Comparison of ENCODE assay signal across 13 cellular contexts in the genomic region with DNA sequence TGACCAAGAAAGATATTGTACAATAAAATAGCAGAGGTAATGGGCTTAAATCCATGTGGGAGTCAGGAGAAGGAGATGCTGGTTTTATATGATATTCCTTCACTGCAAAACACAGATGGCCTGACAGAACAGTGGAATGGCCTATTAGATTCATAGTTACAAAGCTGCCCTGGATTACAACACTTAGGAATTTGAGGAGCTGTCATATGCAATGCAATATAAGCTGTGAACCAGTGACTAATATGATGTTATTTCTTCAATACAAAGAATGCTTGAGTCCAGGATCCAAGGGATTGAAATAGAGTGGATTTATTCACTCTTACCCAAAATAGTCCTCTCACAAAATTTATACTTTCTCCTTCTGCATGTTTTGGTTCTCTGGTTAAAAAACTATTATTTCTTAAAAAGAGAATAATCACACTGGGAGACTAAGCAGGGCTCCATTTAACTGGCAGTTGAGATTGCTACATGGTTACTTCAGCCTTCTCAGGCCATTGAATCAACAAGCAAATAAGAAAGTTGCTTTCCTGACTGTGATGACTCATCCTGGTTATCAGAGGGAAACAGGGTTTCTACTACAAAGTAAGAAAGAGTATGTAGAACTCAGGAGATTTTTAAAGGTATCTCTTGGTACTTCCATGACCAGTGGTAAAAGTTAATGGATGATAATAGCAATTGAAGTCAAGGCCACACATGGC.
DNase-seq lines count a peak whose midpoint lies in the region; ATAC-seq, FAIRE-seq and TF ChIP-seq lines count a peak whose summit lies in the region.
"Had no signal": no experiment of that assay in that cellular context is flagged by ENCODE, and none has a peak within 500 bp of the region (broad histone marks: within the 10 kb centered on the region; RNA-seq: fewer than 3 reads in every experiment).

No MANE protein-coding gene starts in this region.

- H3K4me2 ChIP-seq in endothelial cell of umbilical vein (ENCODE audit: insufficient read depth, low read length) (no peak overlapping the region), trophoblast cell (ENCODE audit: low read length) (no peak overlapping the region)

- H3K9me3 ChIP-seq in endothelial cell of umbilical vein (replicated peaks; ENCODE audit: control insufficient read depth, insufficient read depth, low read length): no peaks in the 10 kb centered on the region
- H3K9me3 ChIP-seq in trophoblast cell (ENCODE audit: insufficient read depth, low read depth, low read length): no peaks in the 10 kb centered on the region
- H3K9me3 ChIP-seq: neutrophil, transverse colon had no signal

- H3K27me3 ChIP-seq in endothelial cell of umbilical vein (ENCODE audit: control insufficient read depth in 2 of 2, insufficient read depth in 2 of 2, low read length in 2 of 2) (peaks cover under 1 to 2% of the 10 kb centered on the region in 2 experiments), trophoblast cell (ENCODE audit: insufficient read depth, low read length) (no peaks in the 10 kb centered on the region), dorsolateral prefrontal cortex (peaks cover 0 to 5% (median 0%) of the 10 kb centered on the region in 45 donors)
- H3K27me3 ChIP-seq: neutrophil, transverse colon had no signal

- TF ChIP-seq POLR2A in NB4 (IDR thresholded peaks at IDR 0.05; ENCODE audit: extremely low read depth, insufficient read length) (no peak), endothelial cell of umbilical vein (IDR thresholded peaks at IDR 0.05; ENCODE audit: low read depth, low read length) (no peak)

- H4K20me1 ChIP-seq in endothelial cell of umbilical vein (replicated peaks; ENCODE audit: control insufficient read depth, extremely low read depth, insufficient read depth, low read length): no peaks in the 10 kb centered on the region

- no peak overlapping the region for H3K4me3 ChIP-seq in NB4 (ENCODE audit: low read depth, low read length)
- no peak overlapping the region for H3K4me3 ChIP-seq in endothelial cell of umbilical vein (replicated peaks in 1 of 3; ENCODE audit: insufficient read depth in 1 of 3, low read depth in 1 of 3, low read length in 3 of 3)
- no peak overlapping the region for H3K4me3 ChIP-seq in trophoblast cell (ENCODE audit: low read depth, low read length)
- H3K4me3 ChIP-seq in dorsolateral prefrontal cortex: no peak overlapping the region
- H3K4me3 ChIP-seq: transverse colon had no signal

- no peak overlapping the region for H2BK5ac ChIP-seq in trophoblast cell (ENCODE audit: low read depth, low read length, poor library complexity)

- H3K9me1 ChIP-seq in endothelial cell of umbilical vein (replicated peaks; ENCODE audit: control insufficient read depth, extremely low read depth, insufficient read depth, low read length): no peaks in the 10 kb centered on the region

- no peak overlapping the region for H3K23ac ChIP-seq in trophoblast cell (ENCODE audit: low read length)

- no peak overlapping the region for H2AK5ac ChIP-seq in trophoblast cell (ENCODE audit: low read length)

- no peak overlapping the region for H2BK120ac ChIP-seq in trophoblast cell (ENCODE audit: insufficient read depth, low read length, poor library complexity)

- no TSS peak for BruUV-seq in endothelial cell of umbilical vein (replicated peaks; lab: Mats Ljungman, UMichigan)

- H2BK12ac ChIP-seq in trophoblast cell (ENCODE audit: low read length): no peak overlapping the region

- CTCF ChIA-PET in endothelial cell of umbilical vein (lab: Charles Lee): no interaction called here

- H4K8ac ChIP-seq in trophoblast cell (ENCODE audit: low read depth, low read length): no peak overlapping the region

- H3K4ac ChIP-seq in trophoblast cell (ENCODE audit: low read depth, low read length): no peak overlapping the region

- no peak overlapping the region for H4K91ac ChIP-seq in trophoblast cell (ENCODE audit: low read depth, low read length)

- H3K79me2 ChIP-seq in endothelial cell of umbilical vein (ENCODE audit: control insufficient read depth, insufficient read depth, low read length) (no peaks in the 10 kb centered on the region), trophoblast cell (ENCODE audit: control insufficient read depth, insufficient read depth, low read length, poor library complexity) (no peaks in the 10 kb centered on the region)

- dilution Hi-C loops in endothelial cell of umbilical vein (cut with MboI; ENCODE audit: extremely low pct_ligation_motif_present, low sequenced_read_pairs): no loop called here

- no peak overlapping the region for H2AFZ ChIP-seq in endothelial cell of umbilical vein (ENCODE audit: low read depth, low read length)
- H2AFZ ChIP-seq in trophoblast cell (ENCODE audit: insufficient read depth, low read length, poor library complexity): no peak overlapping the region

- H3K36me3 ChIP-seq in endothelial cell of umbilical vein (ENCODE audit: control insufficient read depth in 2 of 2, extremely low read depth in 1 of 2, insufficient read depth in 2 of 2, low read length in 2 of 2) (no peaks in the 10 kb centered on the region), trophoblast cell (ENCODE audit: control insufficient read depth in 1 of 2, insufficient read depth in 2 of 2, low read length in 2 of 2) (no peaks in the 10 kb centered on the region)
- H3K36me3 ChIP-seq: neutrophil, transverse colon had no signal

- peak; percentile 45 for ATAC-seq in GM21360 (IDR thresholded peaks at IDR 0.05; ENCODE audit: unreplicated experiment)
- ATAC-seq in GM19463 (IDR thresholded peaks at IDR 0.05; ENCODE audit: unreplicated experiment): no peak

- no peaks in the 10 kb centered on the region for H3K79me1 ChIP-seq in trophoblast cell (ENCODE audit: low read length)

- DNase-seq in NB4 (ENCODE audit: low read depth): peak; percentile 41
- peak; percentile 51 for DNase-seq in endothelial cell of umbilical vein (ENCODE audit: low read depth, low spot score)
- DNase-seq in trophoblast cell: peak; percentile 8 to 49
- no peak for DNase-seq in NCI-H2107 (lab: John Stamatoyannopoulos, UW)
- no peak for DNase-seq in NCI-H2171 (lab: John Stamatoyannopoulos, UW)
- no peak for DNase-seq in dorsolateral prefrontal cortex
- DNase-seq: activated B cell treated with CpG ODN at 0.5 μM for 24 hours, NCI-H1105 treated with DMSO at 0.1 percent for 48 hours, RPMI8226, transverse colon had no signal

- H3K18ac ChIP-seq in trophoblast cell (ENCODE audit: low read length): no peak overlapping the region

- no peak for FAIRE-seq in endothelial cell of umbilical vein (lab: Jason Lieb, UNC)

- TF ChIP-seq CTCF in NB4 (IDR thresholded peaks at IDR 0.05; ENCODE audit: low read depth, low read length): no peak
- TF ChIP-seq CTCF in endothelial cell of umbilical vein (IDR thresholded peaks at IDR 0.05; ENCODE audit: extremely low read depth in 1 of 2, insufficient read depth in 1 of 2, low read depth in 1 of 2, low read length in 2 of 2): no peak
- no peak for TF ChIP-seq CTCF in dorsolateral prefrontal cortex (IDR thresholded peaks at IDR 0.05 in 54 of 56, conservative IDR thresholded peaks at IDR 0.05 in 2 of 56; ENCODE audit: low read depth in 1 of 56, partially characterized antibody in 56 of 56)

- intact Hi-C loops in endothelial cell of umbilical vein (cut with micrococcal nuclease): no loop called here
- intact Hi-C loops in dorsolateral prefrontal cortex (cut with DNase I): no loop called here

- H3K4me1 ChIP-seq in endothelial cell of umbilical vein (ENCODE audit: control insufficient read depth, extremely low read depth, insufficient read depth, low read length) (no peaks in the 10 kb centered on the region), trophoblast cell (ENCODE audit: control insufficient read depth in 1 of 2, insufficient read depth in 2 of 2, low read length in 2 of 2) (no peaks in the 10 kb centered on the region)
- H3K4me1 ChIP-seq: transverse colon had no signal

- no peak overlapping the region for H3K14ac ChIP-seq in trophoblast cell (ENCODE audit: low read length)

- POLR2A ChIA-PET in endothelial cell of umbilical vein (lab: Charles Lee): no interaction called here

- H3K9ac ChIP-seq in endothelial cell of umbilical vein (replicated peaks; ENCODE audit: extremely low read depth, insufficient read depth, low read length) (no peak overlapping the region), trophoblast cell (ENCODE audit: low read length) (no peak overlapping the region)

- no peak overlapping the region for H3K27ac ChIP-seq in endothelial cell of umbilical vein (ENCODE audit: insufficient read depth, low read depth, low read length)
- H3K27ac ChIP-seq in trophoblast cell (ENCODE audit: low read depth, low read length): no peak overlapping the region
- no peak overlapping the region for H3K27ac ChIP-seq in dorsolateral prefrontal cortex
- H3K27ac ChIP-seq: neutrophil, transverse colon had no signal

- H4K12ac ChIP-seq in trophoblast cell (ENCODE audit: low read depth, low read length): no peak overlapping the region

TF ChIP-seq in endothelial cell of umbilical vein, 7 proteins besides CTCF, POLR2A, EP300 and RAD21:
- TF ChIP-seq GATA2 (IDR thresholded peaks at IDR 0.05; ENCODE audit: insufficient read depth, insufficient read length, low read depth, low read length) (no peak), MYC (IDR thresholded peaks at IDR 0.05; ENCODE audit: low read depth, low read length) (no peak), POLR2AphosphoS5 (IDR thresholded peaks at IDR 0.05; ENCODE audit: insufficient read depth, low read depth, low read length) (no peak), EZH2 (IDR thresholded peaks at IDR 0.05; ENCODE audit: borderline replicate concordance, low read depth, low read length, severe bottlenecking) (no peak), FOS (IDR thresholded peaks at IDR 0.05; ENCODE audit: borderline replicate concordance, insufficient read depth, low read length) (peak; percentile 61), MAX (IDR thresholded peaks at IDR 0.05; ENCODE audit: insufficient read depth, insufficient read length) (no peak), JUN (IDR thresholded peaks at IDR 0.05; ENCODE audit: borderline replicate concordance, insufficient read depth, insufficient read length, low read depth) (peak; percentile 31)
TF ChIP-seq in endothelial cell of umbilical vein: peak in this region for 2.

Comparison
In these comparisons a context has a peak if more than half of its experiments do, and no peak if none do; other contexts are left out.
1. DNase-seq: peak in NB4 (single experiment), endothelial cell of umbilical vein (single experiment) and trophoblast cell (2 of 2); none in NCI-H2107 (single experiment), NCI-H2171 (single experiment) and dorsolateral prefrontal cortex (0 of 10).